ENCODE assay signal across 8 cellular contexts in the genomic region with DNA sequence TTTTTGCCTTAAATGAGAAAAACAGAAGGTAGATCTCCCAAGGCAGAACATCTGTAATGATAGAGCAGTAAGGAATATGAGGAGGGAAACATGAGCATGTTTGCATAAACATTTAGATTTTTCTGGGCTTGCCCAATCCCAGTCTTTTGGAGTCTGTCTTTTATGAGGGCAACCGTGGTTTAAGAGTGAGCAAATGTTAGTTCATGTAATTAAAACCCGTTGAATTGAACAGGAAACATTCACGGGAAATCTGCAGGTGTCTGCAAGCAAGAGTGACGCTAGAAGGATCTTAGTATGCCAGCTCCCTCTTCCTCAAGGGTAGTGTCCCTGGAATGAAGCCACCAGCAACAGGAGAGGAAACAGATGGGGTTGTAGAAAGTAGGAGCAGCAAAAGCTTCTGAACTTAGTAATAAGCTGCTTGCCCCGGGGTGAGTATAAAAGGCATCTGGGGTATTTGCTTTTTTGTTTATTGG.
DNase-seq lines count a peak whose midpoint lies in the region; ATAC-seq, FAIRE-seq and TF ChIP-seq lines count a peak whose summit lies in the region.

No MANE protein-coding gene starts in this region.

- H3K27me3 ChIP-seq in PC-3 (ENCODE audit: low read length): no peaks in the 10 kb centered on the region
- no peaks in the 10 kb centered on the region for H3K27me3 ChIP-seq in trophoblast cell (ENCODE audit: insufficient read depth, low read length)

- peak overlapping the region; percentile 87 to 88 for H3K27ac ChIP-seq in A549
- H3K27ac ChIP-seq in PC-3 (ENCODE audit: low read length): peak overlapping the region; percentile 95
- peak overlapping the region; percentile 64 for H3K27ac ChIP-seq in trophoblast cell (ENCODE audit: low read depth, low read length)

- H2BK12ac ChIP-seq in trophoblast cell (ENCODE audit: low read length): no peak overlapping the region

- no peak for TF ChIP-seq POLR2A in A549 (IDR thresholded peaks at IDR 0.05; ENCODE audit: low read length)

- TF ChIP-seq CTCF in A549 (IDR thresholded peaks at IDR 0.05) (no peak), PC-3 (conservative IDR thresholded peaks at IDR 0.05; ENCODE audit: low read depth, low read length) (no peak), epithelial cell of esophagus (IDR thresholded peaks at IDR 0.05; ENCODE audit: insufficient read depth, low read depth, low read length, missing control alignments) (no peak)

- H4K20me1 ChIP-seq in PC-3 (ENCODE audit: low read length): no peaks in the 10 kb centered on the region

- BruUV-seq in PC-3 (replicated peaks; lab: Mats Ljungman, UMichigan): TSS peak; percentile 92

- H3K23ac ChIP-seq in trophoblast cell (ENCODE audit: low read length): no peak overlapping the region

- no peak overlapping the region for H2BK5ac ChIP-seq in trophoblast cell (ENCODE audit: low read depth, low read length, poor library complexity)

- H3K4ac ChIP-seq in trophoblast cell (ENCODE audit: low read depth, low read length): no peak overlapping the region

- H3K14ac ChIP-seq in trophoblast cell (ENCODE audit: low read length): no peak overlapping the region

- FAIRE-seq in A549 (lab: Jason Lieb, UNC): peak; percentile 73
- FAIRE-seq in GM19239 (lab: Jason Lieb, UNC): peak; percentile 81

- no peak for TF ChIP-seq EP300 in A549 (IDR thresholded peaks at IDR 0.05)

- no peak overlapping the region for H2BK120ac ChIP-seq in trophoblast cell (ENCODE audit: insufficient read depth, low read length, poor library complexity)

- peaks cover 74% of the 10 kb centered on the region for H3K4me1 ChIP-seq in A549
- peaks cover 77% of the 10 kb centered on the region for H3K4me1 ChIP-seq in PC-3 (ENCODE audit: insufficient read depth, low read length)
- peaks cover 12 to 13% of the 10 kb centered on the region in 2 experiments for H3K4me1 ChIP-seq in trophoblast cell (ENCODE audit: control insufficient read depth in 1 of 2, insufficient read depth in 2 of 2, low read length in 2 of 2)

- H4K91ac ChIP-seq in trophoblast cell (ENCODE audit: low read depth, low read length): peak overlapping the region; percentile 15

- CTCF ChIA-PET in A549 (lab: Yijun Ruan, JAX) (interaction anchor here (0.5 to 6.1 kb wide), 11 partner anchors 9 to 131 kb away, joined by 3 to 43 read pairs (median 4); partner anchors contain the start of gene ARF6), PC-3 (lab: Charles Lee) (interaction anchor here (0.6 to 2.1 kb wide), 7 partner anchors 10 to 110 kb away, joined by 3 to 18 read pairs (median 3); no protein-coding TSS in a partner anchor)

- TF ChIP-seq RAD21 in A549 (conservative IDR thresholded peaks at IDR 0.05 in 1 of 2, IDR thresholded peaks at IDR 0.05 in 1 of 2): peak in 1 of 2 experiments; percentile 17; a peak in 1 of 5 replicates

- peak; percentile 41 to 50; a peak in 5 of 6 replicates for ATAC-seq in A549
- peak; percentile 64 for ATAC-seq in PC-3
- no peak for ATAC-seq in HG03039 (IDR thresholded peaks at IDR 0.05; ENCODE audit: unreplicated experiment)
- ATAC-seq in HG03139 (IDR thresholded peaks at IDR 0.05; ENCODE audit: unreplicated experiment): no peak

- no peaks in the 10 kb centered on the region for H3K9me2 ChIP-seq in PC-3 (replicated peaks; ENCODE audit: low read length)

- H3K4me2 ChIP-seq in A549 (peak overlapping the region; percentile 84), PC-3 (ENCODE audit: low read length) (peak overlapping the region; percentile 75), trophoblast cell (ENCODE audit: low read length) (peak overlapping the region; percentile 25)

- 0% methylated on average over 5 of the region's 5 CpGs for WGBS in A549 (ENCODE audit: missing lambda C conversion rate)
- WGBS in trophoblast cell (ENCODE audit: extremely low coverage, insufficient coverage, insufficient read length): no CpG with 5 or more reads among the region's 5 CpGs

- H3K4me3 ChIP-seq in A549: peak overlapping the region; percentile 2; the same call in 1 of the 3 replicates
- peak overlapping the region; percentile 38 for H3K4me3 ChIP-seq in PC-3 (ENCODE audit: low read length)
- no peak overlapping the region for H3K4me3 ChIP-seq in epithelial cell of esophagus (ENCODE audit: low read length)
- no peak overlapping the region for H3K4me3 ChIP-seq in trophoblast cell (ENCODE audit: low read depth, low read length)

- H4K8ac ChIP-seq in trophoblast cell (ENCODE audit: low read depth, low read length): no peak overlapping the region

- no peak overlapping the region for H4K12ac ChIP-seq in trophoblast cell (ENCODE audit: low read depth, low read length)

- H3K18ac ChIP-seq in trophoblast cell (ENCODE audit: low read length): no peak overlapping the region

- H2AK5ac ChIP-seq in trophoblast cell (ENCODE audit: low read length): no peak overlapping the region

- intact Hi-C loops in PC-3 (cut with micrococcal nuclease): loop anchor here (1.0 to 2.0 kb wide), 9 partner anchors 10 to 109 kb away; no protein-coding TSS in a partner anchor

- peak overlapping the region; percentile 71 for H3K9ac ChIP-seq in PC-3 (ENCODE audit: low read length)
- H3K9ac ChIP-seq in trophoblast cell (ENCODE audit: low read length): no peak overlapping the region

- H3K79me2 ChIP-seq in PC-3 (ENCODE audit: low read length): no peaks in the 10 kb centered on the region
- no peaks in the 10 kb centered on the region for H3K79me2 ChIP-seq in trophoblast cell (ENCODE audit: control insufficient read depth, insufficient read depth, low read length, poor library complexity)

- H2AFZ ChIP-seq in PC-3 (ENCODE audit: low read length) (peak overlapping the region; percentile 34), trophoblast cell (ENCODE audit: insufficient read depth, low read length, poor library complexity) (no peak overlapping the region)

- DNase-seq in A549 (ENCODE audit: low read depth in 1 of 2, low spot score in 1 of 2): peak in 1 of 2 experiments; percentile 66
- no peak for DNase-seq in GM19239 (ENCODE audit: insufficient read length, low spot score)
- peak; percentile 90 for DNase-seq in PC-3
- DNase-seq in epithelial cell of esophagus (ENCODE audit: low read depth): peak; percentile 82
- peak; percentile 84 to 90 for DNase-seq in trophoblast cell
- no peak for DNase-seq in activated CD4-positive, CD25-positive, alpha-beta regulatory T cell (lab: John Stamatoyannopoulos, UW)

- H3K9me3 ChIP-seq in A549: no peaks in the 10 kb centered on the region
- H3K9me3 ChIP-seq in PC-3 (ENCODE audit: low read length): no peaks in the 10 kb centered on the region
- no peaks in the 10 kb centered on the region for H3K9me3 ChIP-seq in trophoblast cell (ENCODE audit: insufficient read depth, low read depth, low read length)

- peaks cover 16% of the 10 kb centered on the region for H3K79me1 ChIP-seq in trophoblast cell (ENCODE audit: low read length)

- peaks cover 18% of the 10 kb centered on the region for H3F3A ChIP-seq in PC-3 (ENCODE audit: low read length, unreplicated experiment)

- POLR2A ChIA-PET in A549 (lab: Yijun Ruan, JAX): interaction anchor here (0.8 to 2.1 kb wide), 7 partner anchors 27 to 120 kb away, joined by 3 to 10 read pairs (median 5); partner anchors contain the start of gene NEMF
- POLR2A ChIA-PET in PC-3 (lab: Charles Lee; ENCODE audit: unreplicated experiment): interaction anchor here (0.5 to 1.8 kb wide), 9 partner anchors 20 to 173 kb away, joined by 3 to 21 read pairs (median 4); no protein-coding TSS in a partner anchor

- H3K36me3 ChIP-seq in PC-3 (ENCODE audit: low read depth, low read length): no peaks in the 10 kb centered on the region
- no peaks in the 10 kb centered on the region for H3K36me3 ChIP-seq in trophoblast cell (ENCODE audit: control insufficient read depth in 1 of 2, insufficient read depth in 2 of 2, low read length in 2 of 2)

TF ChIP-seq in A549, 52 proteins besides CTCF, POLR2A, EP300 and RAD21:
- TF ChIP-seq NR3C1 (IDR thresholded peaks at IDR 0.05) (no peak), FOSL2 (IDR thresholded peaks at IDR 0.05) (no peak), FOSL2 (CRISPR knock-in tag; IDR thresholded peaks at IDR 0.05) (no peak), CEBPB (IDR thresholded peaks at IDR 0.05) (peak in 1 of 2 experiments; percentile 21; a peak in 1 of 4 replicates), POLR2AphosphoS2 (conservative IDR thresholded peaks at IDR 0.05; ENCODE audit: low read length) (no peak), RNF2 (IDR thresholded peaks at IDR 0.05; ENCODE audit: borderline replicate concordance, low read depth) (no peak), MAZ (IDR thresholded peaks at IDR 0.05; ENCODE audit: borderline replicate concordance, low read depth, low read length) (no peak), GATA3 (IDR thresholded peaks at IDR 0.05; ENCODE audit: borderline replicate concordance) (0 out of 2 replicates have a peak, but pooled peaks have one; percentile 21), EHMT2 (IDR thresholded peaks at IDR 0.05; ENCODE audit: low read depth) (no peak), CBX8 (IDR thresholded peaks at IDR 0.05) (no peak)
- TF ChIP-seq, protein P1, sequence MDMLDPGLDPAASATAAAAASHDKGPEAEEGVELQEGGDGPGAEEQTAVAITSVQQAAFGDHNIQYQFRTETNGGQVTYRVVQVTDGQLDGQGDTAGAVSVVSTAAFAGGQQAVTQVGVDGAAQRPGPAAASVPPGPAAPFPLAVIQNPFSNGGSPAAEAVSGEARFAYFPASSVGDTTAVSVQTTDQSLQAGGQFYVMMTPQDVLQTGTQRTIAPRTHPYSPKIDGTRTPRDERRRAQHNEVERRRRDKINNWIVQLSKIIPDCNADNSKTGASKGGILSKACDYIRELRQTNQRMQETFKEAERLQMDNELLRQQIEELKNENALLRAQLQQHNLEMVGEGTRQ (IDR thresholded peaks at IDR 0.05): no peak
- TF ChIP-seq, protein P2, sequence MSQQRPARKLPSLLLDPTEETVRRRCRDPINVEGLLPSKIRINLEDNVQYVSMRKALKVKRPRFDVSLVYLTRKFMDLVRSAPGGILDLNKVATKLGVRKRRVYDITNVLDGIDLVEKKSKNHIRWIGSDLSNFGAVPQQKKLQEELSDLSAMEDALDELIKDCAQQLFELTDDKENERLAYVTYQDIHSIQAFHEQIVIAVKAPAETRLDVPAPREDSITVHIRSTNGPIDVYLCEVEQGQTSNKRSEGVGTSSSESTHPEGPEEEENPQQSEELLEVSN (IDR thresholded peaks at IDR 0.05; ENCODE audit: borderline replicate concordance, low read depth): no peak
- TF ChIP-seq, protein P3, sequence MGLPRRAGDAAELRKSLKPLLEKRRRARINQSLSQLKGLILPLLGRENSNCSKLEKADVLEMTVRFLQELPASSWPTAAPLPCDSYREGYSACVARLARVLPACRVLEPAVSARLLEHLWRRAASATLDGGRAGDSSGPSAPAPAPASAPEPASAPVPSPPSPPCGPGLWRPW (IDR thresholded peaks at IDR 0.05): no peak

Comparison
In these comparisons a context has a peak if more than half of its experiments do, and no peak if none do; other contexts are left out.
1. ATAC-seq: peak in A549 (2 of 2) and PC-3 (single experiment); none in HG03039 (single experiment) and HG03139 (single experiment).
2. DNase-seq: peak in PC-3 (single experiment), epithelial cell of esophagus (single experiment) and trophoblast cell (2 of 2); none in GM19239 (single experiment) and activated CD4-positive, CD25-positive, alpha-beta regulatory T cell (0 of 4).
3. H3K4me2 ChIP-seq: peak in every context shown above with its lines; median percentile 84 in A549; 75 in PC-3; 25 in trophoblast cell.
4. H3K4me3 ChIP-seq: peak in A549 (single experiment) and PC-3 (single experiment); none in epithelial cell of esophagus (single experiment) and trophoblast cell (single experiment).
5. Peak in every context shown above with its lines, with median percentiles within 50 percentile points of each other: H3K27ac ChIP-seq.